In the genomic region with DNA sequence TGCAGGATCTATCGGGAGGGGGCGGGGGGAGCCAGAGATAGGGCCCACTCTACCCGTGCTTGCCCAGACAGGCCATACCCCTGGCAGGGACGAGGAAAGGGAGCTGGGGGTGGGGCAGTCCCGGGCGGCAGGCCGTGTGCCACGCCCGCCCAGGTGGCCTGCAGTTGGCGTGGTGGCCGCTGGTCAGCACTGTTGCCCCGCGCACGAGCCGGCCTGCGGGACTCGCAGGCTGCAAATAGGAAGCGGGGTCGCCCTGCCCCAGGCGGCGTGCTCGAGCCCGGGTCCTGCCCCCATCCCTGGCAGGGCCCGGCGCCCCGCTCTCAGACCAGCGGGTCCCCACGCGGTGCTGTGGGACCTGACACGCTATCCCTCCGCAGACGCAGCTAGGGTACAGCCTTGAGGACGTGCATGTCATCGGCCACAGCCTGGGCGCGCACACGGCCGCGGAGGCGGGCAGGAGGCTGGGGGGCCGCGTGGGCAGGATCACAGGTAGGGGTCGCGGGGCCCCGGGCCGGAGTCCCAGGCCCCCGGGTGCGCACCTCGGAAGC, we compare ENCODE assay signal across 8 cellular contexts. TPM values are rescaled to one million over a fixed set of nuclear protein-coding genes. Genes with fewer than 3 reads are reported as not detected.
DNase-seq lines count a peak whose midpoint lies in the region; ATAC-seq, FAIRE-seq and TF ChIP-seq lines count a peak whose summit lies in the region.

No MANE protein-coding gene starts in this region.

- H3K27ac ChIP-seq in right atrium auricular region: no peak overlapping the region

- H3K4me3 ChIP-seq in right atrium auricular region (peak overlapping the region in 1 of 2 donors; percentile 29), retinal pigment epithelial cell (ENCODE audit: low read length) (no peak overlapping the region)

- no peak for FAIRE-seq in GM19239 (lab: Jason Lieb, UNC)

- H3K4me1 ChIP-seq in right atrium auricular region: no peaks in the 10 kb centered on the region

- H3K9me3 ChIP-seq in right atrium auricular region: no peaks in the 10 kb centered on the region

- no peaks in the 10 kb centered on the region for H3K27me3 ChIP-seq in right atrium auricular region

- H3K36me3 ChIP-seq in right atrium auricular region: no peaks in the 10 kb centered on the region

- ATAC-seq in SK-N-SH treated with all-trans-retinoic acid at 6 μM for 48 hours (peak; percentile 74), GM21381 (IDR thresholded peaks at IDR 0.05; ENCODE audit: unreplicated experiment) (no peak)

- TF ChIP-seq CTCF in right atrium auricular region (IDR thresholded peaks at IDR 0.05) (peak; percentile 16 to 59), retinal pigment epithelial cell (conservative IDR thresholded peaks at IDR 0.05; ENCODE audit: low read depth, low read length) (peak; percentile 32)

- DNase-seq in EL (peak; percentile 5), right atrium auricular region (ENCODE audit: low spot score) (peak; percentile 47), retinal pigment epithelial cell (ENCODE audit: low read depth) (no peak), GM19239 (ENCODE audit: insufficient read length, low spot score) (no peak), NCI-H2081 treated with DMSO at 0.1 percent for 48 hours (lab: John Stamatoyannopoulos, UW) (no peak)
- DNase-seq in stimulated activated CD4-positive, alpha-beta T cell treated with anti-CD3 and anti-CD28 coated beads, Interleukin-12 subunit alpha, Interleukin-12 subunit beta, amount 100 ng/mL, for 4 hours: no peak

TF ChIP-seq in SK-N-SH treated with all-trans-retinoic acid at 6 μM for 48 hours, 23 proteins besides CTCF, POLR2A, EP300 and RAD21:
- TF ChIP-seq ZNF8 (CRISPR knock-in tag; IDR thresholded peaks at IDR 0.05): no peak
- TF ChIP-seq, protein P1, sequence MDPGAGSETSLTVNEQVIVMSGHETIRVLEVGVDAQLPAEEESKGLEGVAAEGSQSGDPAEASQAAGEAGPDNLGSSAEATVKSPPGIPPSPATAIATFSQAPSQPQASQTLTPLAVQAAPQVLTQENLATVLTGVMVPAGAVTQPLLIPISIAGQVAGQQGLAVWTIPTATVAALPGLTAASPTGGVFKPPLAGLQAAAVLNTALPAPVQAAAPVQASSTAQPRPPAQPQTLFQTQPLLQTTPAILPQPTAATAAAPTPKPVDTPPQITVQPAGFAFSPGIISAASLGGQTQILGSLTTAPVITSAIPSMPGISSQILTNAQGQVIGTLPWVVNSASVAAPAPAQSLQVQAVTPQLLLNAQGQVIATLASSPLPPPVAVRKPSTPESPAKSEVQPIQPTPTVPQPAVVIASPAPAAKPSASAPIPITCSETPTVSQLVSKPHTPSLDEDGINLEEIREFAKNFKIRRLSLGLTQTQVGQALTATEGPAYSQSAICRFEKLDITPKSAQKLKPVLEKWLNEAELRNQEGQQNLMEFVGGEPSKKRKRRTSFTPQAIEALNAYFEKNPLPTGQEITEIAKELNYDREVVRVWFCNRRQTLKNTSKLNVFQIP (CRISPR knock-in tag; IDR thresholded peaks at IDR 0.05; ENCODE audit: borderline replicate concordance, low read depth): no peak
- TF ChIP-seq TOX (CRISPR knock-in tag; IDR thresholded peaks at IDR 0.05; ENCODE audit: borderline replicate concordance): no peak
- no peak for TF ChIP-seq GLIS3 (CRISPR knock-in tag; IDR thresholded peaks at IDR 0.05)
- no peak for TF ChIP-seq ZNF565 (CRISPR knock-in tag; conservative IDR thresholded peaks at IDR 0.05; ENCODE audit: low read depth)
- TF ChIP-seq PPARA (CRISPR knock-in tag; IDR thresholded peaks at IDR 0.05; ENCODE audit: borderline replicate concordance): no peak
- TF ChIP-seq CSDC2 (CRISPR knock-in tag; IDR thresholded peaks at IDR 0.05): no peak
- no peak for TF ChIP-seq RARB (CRISPR knock-in tag; IDR thresholded peaks at IDR 0.05)
- TF ChIP-seq BACH2 (CRISPR knock-in tag; IDR thresholded peaks at IDR 0.05; ENCODE audit: borderline replicate concordance): no peak
- TF ChIP-seq, protein P2, sequence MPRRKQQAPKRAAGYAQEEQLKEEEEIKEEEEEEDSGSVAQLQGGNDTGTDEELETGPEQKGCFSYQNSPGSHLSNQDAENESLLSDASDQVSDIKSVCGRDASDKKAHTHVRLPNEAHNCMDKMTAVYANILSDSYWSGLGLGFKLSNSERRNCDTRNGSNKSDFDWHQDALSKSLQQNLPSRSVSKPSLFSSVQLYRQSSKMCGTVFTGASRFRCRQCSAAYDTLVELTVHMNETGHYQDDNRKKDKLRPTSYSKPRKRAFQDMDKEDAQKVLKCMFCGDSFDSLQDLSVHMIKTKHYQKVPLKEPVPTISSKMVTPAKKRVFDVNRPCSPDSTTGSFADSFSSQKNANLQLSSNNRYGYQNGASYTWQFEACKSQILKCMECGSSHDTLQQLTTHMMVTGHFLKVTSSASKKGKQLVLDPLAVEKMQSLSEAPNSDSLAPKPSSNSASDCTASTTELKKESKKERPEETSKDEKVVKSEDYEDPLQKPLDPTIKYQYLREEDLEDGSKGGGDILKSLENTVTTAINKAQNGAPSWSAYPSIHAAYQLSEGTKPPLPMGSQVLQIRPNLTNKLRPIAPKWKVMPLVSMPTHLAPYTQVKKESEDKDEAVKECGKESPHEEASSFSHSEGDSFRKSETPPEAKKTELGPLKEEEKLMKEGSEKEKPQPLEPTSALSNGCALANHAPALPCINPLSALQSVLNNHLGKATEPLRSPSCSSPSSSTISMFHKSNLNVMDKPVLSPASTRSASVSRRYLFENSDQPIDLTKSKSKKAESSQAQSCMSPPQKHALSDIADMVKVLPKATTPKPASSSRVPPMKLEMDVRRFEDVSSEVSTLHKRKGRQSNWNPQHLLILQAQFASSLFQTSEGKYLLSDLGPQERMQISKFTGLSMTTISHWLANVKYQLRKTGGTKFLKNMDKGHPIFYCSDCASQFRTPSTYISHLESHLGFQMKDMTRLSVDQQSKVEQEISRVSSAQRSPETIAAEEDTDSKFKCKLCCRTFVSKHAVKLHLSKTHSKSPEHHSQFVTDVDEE (CRISPR knock-in tag; IDR thresholded peaks at IDR 0.05): no peak
- no peak for TF ChIP-seq ZFP3 (CRISPR knock-in tag; IDR thresholded peaks at IDR 0.05)
- TF ChIP-seq CREB5 (CRISPR knock-in tag; IDR thresholded peaks at IDR 0.05; ENCODE audit: low read depth): no peak
- no peak for TF ChIP-seq ESRRG (CRISPR knock-in tag; IDR thresholded peaks at IDR 0.05)
- TF ChIP-seq ZFP30 (CRISPR knock-in tag; IDR thresholded peaks at IDR 0.05): no peak
- no peak for TF ChIP-seq ZC3H10 (CRISPR knock-in tag; IDR thresholded peaks at IDR 0.05)
- no peak for TF ChIP-seq OSR1 (CRISPR knock-in tag; IDR thresholded peaks at IDR 0.05)
- no peak for TF ChIP-seq PATZ1 (CRISPR knock-in tag; IDR thresholded peaks at IDR 0.05; ENCODE audit: borderline replicate concordance)
- TF ChIP-seq, protein P3, sequence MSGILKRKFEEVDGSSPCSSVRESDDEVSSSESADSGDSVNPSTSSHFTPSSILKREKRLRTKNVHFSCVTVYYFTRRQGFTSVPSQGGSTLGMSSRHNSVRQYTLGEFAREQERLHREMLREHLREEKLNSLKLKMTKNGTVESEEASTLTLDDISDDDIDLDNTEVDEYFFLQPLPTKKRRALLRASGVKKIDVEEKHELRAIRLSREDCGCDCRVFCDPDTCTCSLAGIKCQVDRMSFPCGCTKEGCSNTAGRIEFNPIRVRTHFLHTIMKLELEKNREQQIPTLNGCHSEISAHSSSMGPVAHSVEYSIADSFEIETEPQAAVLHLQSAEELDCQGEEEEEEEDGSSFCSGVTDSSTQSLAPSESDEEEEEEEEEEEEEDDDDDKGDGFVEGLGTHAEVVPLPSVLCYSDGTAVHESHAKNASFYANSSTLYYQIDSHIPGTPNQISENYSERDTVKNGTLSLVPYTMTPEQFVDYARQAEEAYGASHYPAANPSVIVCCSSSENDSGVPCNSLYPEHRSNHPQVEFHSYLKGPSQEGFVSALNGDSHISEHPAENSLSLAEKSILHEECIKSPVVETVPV (CRISPR knock-in tag; IDR thresholded peaks at IDR 0.05): no peak
- no peak for TF ChIP-seq SNAI2 (CRISPR knock-in tag; IDR thresholded peaks at IDR 0.05)

RNA-seq across cellular contexts. Expression of gene PNLIPRP2, which starts 6.7 kb away (rescaled TPM):
- total RNA-seq in right atrium auricular region: not detected

RNA-seq across cellular contexts. Expression of gene PNLIPRP1, which starts 36.7 kb away (rescaled TPM):
- not detected for total RNA-seq in right atrium auricular region

Comparison
In these comparisons a context has a peak if more than half of its experiments do, and no peak if none do; other contexts are left out.
1. DNase-seq: peak in EL (single experiment) and right atrium auricular region (single experiment); none in retinal pigment epithelial cell (single experiment), GM19239 (single experiment), stimulated activated CD4-positive, alpha-beta T cell treated with anti-CD3 and anti-CD28 coated beads, Interleukin-12 subunit alpha, Interleukin-12 subunit beta, amount 100 ng/mL, for 4 hours (single experiment) and NCI-H2081 treated with DMSO at 0.1 percent for 48 hours (single experiment).